Comparison of ENCODE assay signal across 10 cellular contexts in the genomic region with DNA sequence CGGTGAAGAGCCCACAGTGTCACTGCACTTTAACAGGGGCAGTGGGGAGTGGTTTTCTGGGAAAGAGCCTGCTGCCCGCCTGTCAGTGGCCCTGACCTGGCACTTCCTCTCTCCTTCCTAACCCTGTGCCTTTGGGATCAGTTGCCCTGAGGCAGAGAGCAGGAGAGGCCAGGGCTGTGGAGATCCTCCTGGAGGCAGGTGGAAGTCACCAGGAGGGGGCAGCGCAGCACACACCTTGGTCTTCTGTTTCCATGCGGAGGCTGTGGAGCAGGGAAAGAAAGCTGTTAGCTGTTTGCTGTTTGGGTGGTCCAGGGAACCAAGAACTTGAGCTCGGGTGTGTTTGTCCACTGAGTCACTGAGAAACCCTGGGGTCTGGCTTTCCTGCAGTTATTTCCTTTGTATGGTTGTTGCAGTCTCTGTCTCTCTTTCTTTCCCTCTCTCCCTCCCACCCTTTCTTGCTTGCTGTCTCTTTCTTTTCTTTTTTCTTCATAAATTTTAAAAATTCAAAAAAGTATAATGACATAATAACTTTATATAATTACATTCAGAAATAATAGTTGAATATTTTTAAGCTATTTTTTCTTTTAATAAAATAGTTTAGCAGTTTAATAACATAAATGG. TPM values are rescaled to one million over a fixed set of nuclear protein-coding genes. Genes with fewer than 3 reads are reported as not detected.
DNase-seq lines count a peak whose midpoint lies in the region; ATAC-seq lines count a peak whose summit lies in the region.
"Had no signal": no experiment of that assay in that cellular context is flagged by ENCODE, and none has a peak within 500 bp of the region (broad histone marks: within the 10 kb centered on the region; RNA-seq: fewer than 3 reads in every experiment).

No MANE protein-coding gene starts in this region.

- CTCF ChIA-PET in CD4-positive, alpha-beta memory T cell (lab: Charles Lee; ENCODE audit: partially characterized antibody), result interaction anchor here (1.3 to 7.1 kb wide), 3 partner anchors 10 to 83 kb away, joined by 3 to 38 read pairs (median 6); no protein-coding TSS in a partner anchor

- H3K27me3 Mint-ChIP-seq in CD4-positive, alpha-beta memory T cell, result peaks cover 0 to 3% of the 10 kb centered on the region in 2 donors

- H3K27ac ChIP-seq in CD4-positive, alpha-beta memory T cell (ENCODE audit: low read depth, low read length), result no peak overlapping the region
- no peak overlapping the region for H3K27ac ChIP-seq in aorta (ENCODE audit: low read depth in 1 of 2, low read length in 2 of 2)
- H3K27ac ChIP-seq: neutrophil had no signal

- H3K36me3 ChIP-seq in CD4-positive, alpha-beta memory T cell (ENCODE audit: insufficient read depth, low read length), result no peaks in the 10 kb centered on the region
- no peaks in the 10 kb centered on the region for H3K36me3 ChIP-seq in aorta (ENCODE audit: control insufficient read depth in 1 of 2, insufficient read depth in 2 of 2, low read length in 1 of 2)
- H3K36me3 ChIP-seq: neutrophil had no signal

- H3K27ac Mint-ChIP-seq in CD4-positive, alpha-beta memory T cell, result no peak overlapping the region
- H3K27ac Mint-ChIP-seq: IgD-negative memory B cell had no signal

- no peaks in the 10 kb centered on the region for H3K27me3 ChIP-seq in CD4-positive, alpha-beta memory T cell (ENCODE audit: insufficient read depth, low read length)
- no peaks in the 10 kb centered on the region for H3K27me3 ChIP-seq in aorta (ENCODE audit: control insufficient read depth in 1 of 2, insufficient read depth in 2 of 2, low read length in 1 of 2)

- no peak overlapping the region for H3K4me3 ChIP-seq in CD4-positive, alpha-beta memory T cell (ENCODE audit: low read length in 2 of 2)
- H3K4me3 ChIP-seq in aorta (ENCODE audit: low read length in 2 of 2), result no peak overlapping the region

- H3K9me3 ChIP-seq in CD4-positive, alpha-beta memory T cell (ENCODE audit: control insufficient read depth in 1 of 2, low read length in 2 of 2), result no peaks in the 10 kb centered on the region
- H3K9me3 ChIP-seq in aorta (ENCODE audit: control insufficient read depth, low read length), result no peaks in the 10 kb centered on the region
- H3K9me3 ChIP-seq: neutrophil had no signal

- H3K9me3 Mint-ChIP-seq in CD4-positive, alpha-beta memory T cell, result peaks cover 0 to 5% (median 0%) of the 10 kb centered on the region in 8 donors
- H3K9me3 Mint-ChIP-seq: IgD-negative memory B cell had no signal

- H3K36me3 Mint-ChIP-seq in CD4-positive, alpha-beta memory T cell, result no peaks in the 10 kb centered on the region
- H3K36me3 Mint-ChIP-seq: IgD-negative memory B cell had no signal

- intact Hi-C loops in CD4-positive, alpha-beta memory T cell (cut with micrococcal nuclease), result loop anchor here (1.0 kb wide), 1 partner anchor 84 kb away; no protein-coding TSS in a partner anchor
- intact Hi-C loops in aorta (cut with DNase I), result loop anchor here (2.0 to 10.0 kb wide), 2 partner anchors 257 to 557 kb away; no protein-coding TSS in a partner anchor

- WGBS in aorta, 2 donors, result 57 to 62% methylated on average over 5 of the region's 5 CpGs

- POLR2A ChIA-PET in CD4-positive, alpha-beta memory T cell (lab: Charles Lee; ENCODE audit: partially characterized antibody), result no interaction called here

- no peak overlapping the region for H3K4me3 Mint-ChIP-seq in CD4-positive, alpha-beta memory T cell

- peaks cover 0 to 5% (median under 1%) of the 10 kb centered on the region in 4 donors for H3K4me1 Mint-ChIP-seq in CD4-positive, alpha-beta memory T cell

- peak; percentile 39 for ATAC-seq in GM21360 (IDR thresholded peaks at IDR 0.05; ENCODE audit: unreplicated experiment)
- ATAC-seq in aorta (ENCODE audit: low FRiP score), result peak; percentile 76

- DNase-seq in CD4-positive, alpha-beta memory T cell, result peak in 4 of 5 donors; percentile 13 to 22 (median 16)
- DNase-seq in NCI-H146 treated with DMSO at 0.1 percent for 48 hours (lab: John Stamatoyannopoulos, UW; ENCODE audit: unreplicated experiment), result peak; percentile 15
- peak; percentile 5 for DNase-seq in activated T-cell treated with anti-CD3 and anti-CD28 coated beads for 24 hours (ENCODE audit: low read depth)
- DNase-seq in fibroblast of the conjunctiva (ENCODE audit: low read depth), result peak; percentile 18
- DNase-seq in occipital lobe (lab: John Stamatoyannopoulos, UW), result peak; percentile 55
- DNase-seq in aorta, result peak; percentile 75 to 92
- DNase-seq in NOMO-1 treated with dmso at 0.1 percent for 144 hours (lab: John Stamatoyannopoulos, UW; ENCODE audit: unreplicated experiment), result no peak

- no peaks in the 10 kb centered on the region for H3K4me1 ChIP-seq in CD4-positive, alpha-beta memory T cell (ENCODE audit: insufficient read depth, low read length)
- no peaks in the 10 kb centered on the region for H3K4me1 ChIP-seq in aorta (ENCODE audit: control insufficient read depth in 1 of 2, insufficient read depth in 2 of 2, low read length in 2 of 2)

RNA-seq across cellular contexts. Expression of a gene that starts 28.1 kb away (rescaled TPM):
- under 1 TPM; 0.11 to 0.12 TPM for total RNA-seq in CD4-positive, alpha-beta memory T cell
- under 1 TPM in 1 of 2 donors, not detected in 1; 0.18 TPM for polyA plus RNA-seq in CD4-positive, alpha-beta memory T cell
- total RNA-seq in occipital lobe, result 266 TPM
- 10 to 100 TPM; 37.9 to 48.1 TPM for total RNA-seq in aorta
- 10 to 100 TPM in 1 of 2 donors, under 1 TPM in 1; 0.88 to 18.5 TPM for polyA plus RNA-seq in aorta
- polyA plus RNA-seq: IgD-negative memory B cell had no signal

Comparison
In these comparisons a context has a peak if more than half of its experiments do, and no peak if none do; other contexts are left out.
1. RNA of a gene that starts 28.1 kb away (total RNA-seq): 266 TPM in occipital lobe (single experiment) and 37.9 to 48.1 TPM in aorta; 0.11 to 0.12 TPM in CD4-positive, alpha-beta memory T cell; every median in the first group is over 10 times any median in the second.